1 cellular context compared by ENCODE assay signal in the genomic region with DNA sequence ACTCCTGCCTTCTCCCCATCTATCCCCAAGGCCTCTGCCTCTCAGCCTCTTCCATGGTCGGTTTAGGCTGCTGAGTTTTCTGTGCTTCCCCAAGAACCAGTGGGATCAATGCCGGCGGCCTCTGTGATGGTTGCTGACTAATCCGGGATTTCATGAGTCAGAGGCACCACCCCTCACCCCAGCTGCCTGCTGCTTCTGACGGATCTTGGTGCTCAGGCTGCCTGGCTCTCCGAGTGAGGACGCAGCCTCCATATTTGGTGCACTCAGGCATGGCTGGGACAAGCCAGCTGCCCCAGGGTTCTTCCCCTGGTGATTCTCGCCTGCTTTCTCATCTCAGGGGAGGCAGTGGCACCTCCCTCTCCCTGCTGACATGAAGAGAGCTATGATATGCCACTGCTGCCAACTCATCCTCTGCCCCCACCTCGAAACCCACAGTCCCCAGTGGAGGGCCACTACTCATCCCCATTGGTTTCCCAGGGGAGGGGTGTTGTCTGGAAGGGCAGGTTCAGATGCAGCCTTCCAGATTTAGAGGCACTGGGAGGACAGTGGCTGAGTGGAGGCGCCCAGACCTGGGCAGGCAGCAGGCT.
A peak's percentile ranks its signal among the peaks of the same experiment; 100 is the strongest.
TF ChIP-seq lines count a peak whose summit lies in the region.

No MANE protein-coding gene starts in this region.

TF ChIP-seq in GM12878, 131 proteins besides CTCF, POLR2A, EP300 and RAD21 (continued from another document):
- TF ChIP-seq, protein P1, sequence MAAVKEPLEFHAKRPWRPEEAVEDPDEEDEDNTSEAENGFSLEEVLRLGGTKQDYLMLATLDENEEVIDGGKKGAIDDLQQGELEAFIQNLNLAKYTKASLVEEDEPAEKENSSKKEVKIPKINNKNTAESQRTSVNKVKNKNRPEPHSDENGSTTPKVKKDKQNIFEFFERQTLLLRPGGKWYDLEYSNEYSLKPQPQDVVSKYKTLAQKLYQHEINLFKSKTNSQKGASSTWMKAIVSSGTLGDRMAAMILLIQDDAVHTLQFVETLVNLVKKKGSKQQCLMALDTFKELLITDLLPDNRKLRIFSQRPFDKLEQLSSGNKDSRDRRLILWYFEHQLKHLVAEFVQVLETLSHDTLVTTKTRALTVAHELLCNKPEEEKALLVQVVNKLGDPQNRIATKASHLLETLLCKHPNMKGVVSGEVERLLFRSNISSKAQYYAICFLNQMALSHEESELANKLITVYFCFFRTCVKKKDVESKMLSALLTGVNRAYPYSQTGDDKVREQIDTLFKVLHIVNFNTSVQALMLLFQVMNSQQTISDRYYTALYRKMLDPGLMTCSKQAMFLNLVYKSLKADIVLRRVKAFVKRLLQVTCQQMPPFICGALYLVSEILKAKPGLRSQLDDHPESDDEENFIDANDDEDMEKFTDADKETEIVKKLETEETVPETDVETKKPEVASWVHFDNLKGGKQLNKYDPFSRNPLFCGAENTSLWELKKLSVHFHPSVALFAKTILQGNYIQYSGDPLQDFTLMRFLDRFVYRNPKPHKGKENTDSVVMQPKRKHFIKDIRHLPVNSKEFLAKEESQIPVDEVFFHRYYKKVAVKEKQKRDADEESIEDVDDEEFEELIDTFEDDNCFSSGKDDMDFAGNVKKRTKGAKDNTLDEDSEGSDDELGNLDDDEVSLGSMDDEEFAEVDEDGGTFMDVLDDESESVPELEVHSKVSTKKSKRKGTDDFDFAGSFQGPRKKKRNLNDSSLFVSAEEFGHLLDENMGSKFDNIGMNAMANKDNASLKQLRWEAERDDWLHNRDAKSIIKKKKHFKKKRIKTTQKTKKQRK (IDR thresholded peaks at IDR 0.05; ENCODE audit: low read depth, low read length): no peak
- TF ChIP-seq RCOR1 (conservative IDR thresholded peaks at IDR 0.05; ENCODE audit: low read depth, low read length): no peak
- peak; percentile 72 for TF ChIP-seq MEF2B (IDR thresholded peaks at IDR 0.05; ENCODE audit: partially characterized antibody, poor library complexity, severe bottlenecking)
- TF ChIP-seq EGR1 (IDR thresholded peaks at IDR 0.05; ENCODE audit: borderline replicate concordance in 1 of 2, low read depth in 2 of 2, low read length in 2 of 2): no peak
- peak; percentile 44; the same call in 1 of the 2 replicates for TF ChIP-seq YY1 (IDR thresholded peaks at IDR 0.05; ENCODE audit: low read depth, low read length)
- no peak for TF ChIP-seq MTA3 (IDR thresholded peaks at IDR 0.05; ENCODE audit: borderline replicate concordance, low read length)
- TF ChIP-seq, protein P2, sequence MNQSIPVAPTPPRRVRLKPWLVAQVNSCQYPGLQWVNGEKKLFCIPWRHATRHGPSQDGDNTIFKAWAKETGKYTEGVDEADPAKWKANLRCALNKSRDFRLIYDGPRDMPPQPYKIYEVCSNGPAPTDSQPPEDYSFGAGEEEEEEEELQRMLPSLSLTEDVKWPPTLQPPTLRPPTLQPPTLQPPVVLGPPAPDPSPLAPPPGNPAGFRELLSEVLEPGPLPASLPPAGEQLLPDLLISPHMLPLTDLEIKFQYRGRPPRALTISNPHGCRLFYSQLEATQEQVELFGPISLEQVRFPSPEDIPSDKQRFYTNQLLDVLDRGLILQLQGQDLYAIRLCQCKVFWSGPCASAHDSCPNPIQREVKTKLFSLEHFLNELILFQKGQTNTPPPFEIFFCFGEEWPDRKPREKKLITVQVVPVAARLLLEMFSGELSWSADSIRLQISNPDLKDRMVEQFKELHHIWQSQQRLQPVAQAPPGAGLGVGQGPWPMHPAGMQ (IDR thresholded peaks at IDR 0.05; ENCODE audit: borderline replicate concordance): no peak
- TF ChIP-seq, protein P3, sequence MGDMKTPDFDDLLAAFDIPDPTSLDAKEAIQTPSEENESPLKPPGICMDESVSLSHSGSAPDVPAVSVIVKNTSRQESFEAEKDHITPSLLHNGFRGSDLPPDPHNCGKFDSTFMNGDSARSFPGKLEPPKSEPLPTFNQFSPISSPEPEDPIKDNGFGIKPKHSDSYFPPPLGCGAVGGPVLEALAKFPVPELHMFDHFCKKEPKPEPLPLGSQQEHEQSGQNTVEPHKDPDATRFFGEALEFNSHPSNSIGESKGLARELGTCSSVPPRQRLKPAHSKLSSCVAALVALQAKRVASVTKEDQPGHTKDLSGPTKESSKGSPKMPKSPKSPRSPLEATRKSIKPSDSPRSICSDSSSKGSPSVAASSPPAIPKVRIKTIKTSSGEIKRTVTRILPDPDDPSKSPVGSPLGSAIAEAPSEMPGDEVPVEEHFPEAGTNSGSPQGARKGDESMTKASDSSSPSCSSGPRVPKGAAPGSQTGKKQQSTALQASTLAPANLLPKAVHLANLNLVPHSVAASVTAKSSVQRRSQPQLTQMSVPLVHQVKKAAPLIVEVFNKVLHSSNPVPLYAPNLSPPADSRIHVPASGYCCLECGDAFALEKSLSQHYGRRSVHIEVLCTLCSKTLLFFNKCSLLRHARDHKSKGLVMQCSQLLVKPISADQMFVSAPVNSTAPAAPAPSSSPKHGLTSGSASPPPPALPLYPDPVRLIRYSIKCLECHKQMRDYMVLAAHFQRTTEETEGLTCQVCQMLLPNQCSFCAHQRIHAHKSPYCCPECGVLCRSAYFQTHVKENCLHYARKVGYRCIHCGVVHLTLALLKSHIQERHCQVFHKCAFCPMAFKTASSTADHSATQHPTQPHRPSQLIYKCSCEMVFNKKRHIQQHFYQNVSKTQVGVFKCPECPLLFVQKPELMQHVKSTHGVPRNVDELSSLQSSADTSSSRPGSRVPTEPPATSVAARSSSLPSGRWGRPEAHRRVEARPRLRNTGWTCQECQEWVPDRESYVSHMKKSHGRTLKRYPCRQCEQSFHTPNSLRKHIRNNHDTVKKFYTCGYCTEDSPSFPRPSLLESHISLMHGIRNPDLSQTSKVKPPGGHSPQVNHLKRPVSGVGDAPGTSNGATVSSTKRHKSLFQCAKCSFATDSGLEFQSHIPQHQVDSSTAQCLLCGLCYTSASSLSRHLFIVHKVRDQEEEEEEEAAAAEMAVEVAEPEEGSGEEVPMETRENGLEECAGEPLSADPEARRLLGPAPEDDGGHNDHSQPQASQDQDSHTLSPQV (IDR thresholded peaks at IDR 0.05): no peak
- TF ChIP-seq RB1 (IDR thresholded peaks at IDR 0.05; ENCODE audit: borderline replicate concordance): no peak
- no peak for TF ChIP-seq WRNIP1 (IDR thresholded peaks at IDR 0.05; ENCODE audit: borderline replicate concordance, low read depth, low read length)
- peak in 1 of 2 experiments; percentile 31; a peak in 2 of 4 replicates for TF ChIP-seq IKZF2 (IDR thresholded peaks at IDR 0.05)
- no peak for TF ChIP-seq SMC3 (IDR thresholded peaks at IDR 0.05; ENCODE audit: borderline replicate concordance, low read length)
- no peak for TF ChIP-seq JUNB (IDR thresholded peaks at IDR 0.05)
- no peak for TF ChIP-seq CBFB (IDR thresholded peaks at IDR 0.05; ENCODE audit: low read depth)
- TF ChIP-seq, protein P4, sequence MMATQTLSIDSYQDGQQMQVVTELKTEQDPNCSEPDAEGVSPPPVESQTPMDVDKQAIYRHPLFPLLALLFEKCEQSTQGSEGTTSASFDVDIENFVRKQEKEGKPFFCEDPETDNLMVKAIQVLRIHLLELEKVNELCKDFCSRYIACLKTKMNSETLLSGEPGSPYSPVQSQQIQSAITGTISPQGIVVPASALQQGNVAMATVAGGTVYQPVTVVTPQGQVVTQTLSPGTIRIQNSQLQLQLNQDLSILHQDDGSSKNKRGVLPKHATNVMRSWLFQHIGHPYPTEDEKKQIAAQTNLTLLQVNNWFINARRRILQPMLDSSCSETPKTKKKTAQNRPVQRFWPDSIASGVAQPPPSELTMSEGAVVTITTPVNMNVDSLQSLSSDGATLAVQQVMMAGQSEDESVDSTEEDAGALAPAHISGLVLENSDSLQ (IDR thresholded peaks at IDR 0.05): peak; percentile 37; the same call in 1 of the 2 replicates
- no peak for TF ChIP-seq SMARCA5 (IDR thresholded peaks at IDR 0.05)
- TF ChIP-seq, protein P5, sequence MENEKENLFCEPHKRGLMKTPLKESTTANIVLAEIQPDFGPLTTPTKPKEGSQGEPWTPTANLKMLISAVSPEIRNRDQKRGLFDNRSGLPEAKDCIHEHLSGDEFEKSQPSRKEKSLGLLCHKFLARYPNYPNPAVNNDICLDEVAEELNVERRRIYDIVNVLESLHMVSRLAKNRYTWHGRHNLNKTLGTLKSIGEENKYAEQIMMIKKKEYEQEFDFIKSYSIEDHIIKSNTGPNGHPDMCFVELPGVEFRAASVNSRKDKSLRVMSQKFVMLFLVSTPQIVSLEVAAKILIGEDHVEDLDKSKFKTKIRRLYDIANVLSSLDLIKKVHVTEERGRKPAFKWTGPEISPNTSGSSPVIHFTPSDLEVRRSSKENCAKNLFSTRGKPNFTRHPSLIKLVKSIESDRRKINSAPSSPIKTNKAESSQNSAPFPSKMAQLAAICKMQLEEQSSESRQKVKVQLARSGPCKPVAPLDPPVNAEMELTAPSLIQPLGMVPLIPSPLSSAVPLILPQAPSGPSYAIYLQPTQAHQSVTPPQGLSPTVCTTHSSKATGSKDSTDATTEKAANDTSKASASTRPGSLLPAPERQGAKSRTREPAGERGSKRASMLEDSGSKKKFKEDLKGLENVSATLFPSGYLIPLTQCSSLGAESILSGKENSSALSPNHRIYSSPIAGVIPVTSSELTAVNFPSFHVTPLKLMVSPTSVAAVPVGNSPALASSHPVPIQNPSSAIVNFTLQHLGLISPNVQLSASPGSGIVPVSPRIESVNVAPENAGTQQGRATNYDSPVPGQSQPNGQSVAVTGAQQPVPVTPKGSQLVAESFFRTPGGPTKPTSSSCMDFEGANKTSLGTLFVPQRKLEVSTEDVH (IDR thresholded peaks at IDR 0.05; ENCODE audit: low read depth, partially characterized antibody): no peak
